ENCODE assay signal across 27 cellular contexts in genomic region chr3:50480471-50480870, GRCh38. TPM values are rescaled to one million over a fixed set of nuclear protein-coding genes. Genes with fewer than 3 reads are reported as not detected.
"Had no signal": no experiment of that assay in that cellular context is flagged by ENCODE, and none has a peak within 500 bp of the region (broad histone marks: within the 10 kb centered on the region; RNA-seq: fewer than 3 reads in every experiment).

No MANE protein-coding gene starts in this region.

- H3K27me3 Mint-ChIP-seq: activated naive CD8-positive, alpha-beta T cell treated with anti-CD3 and anti-CD28 coated beads, Interleukin-2, amount 50 U/mL, for 24 hours; type B pancreatic cell had no signal

- FAIRE-seq: kidney had no signal

- H3K27me3 ChIP-seq: heart right ventricle, vagina had no signal

- H3K4me2 ChIP-seq: smooth muscle cell had no signal

- H3K4me3 ChIP-seq: heart right ventricle, lower lobe of right lung, smooth muscle cell, thoracic aorta, vagina had no signal

- H3K27ac ChIP-seq: epithelial cell of prostate, heart right ventricle, lower lobe of right lung, thoracic aorta, vagina, VCaP had no signal

- H3K9me3 Mint-ChIP-seq: activated naive CD4-positive, alpha-beta T cell treated with anti-CD3 and anti-CD28 coated beads, Interleukin-2, amount 10 ng/mL, durations not matched to agents 7 days and 5 days; activated naive CD8-positive, alpha-beta T cell treated with anti-CD3 and anti-CD28 coated beads, Interleukin-2, amount 50 U/mL, for 24 hours; activated T-cell treated with anti-CD3 and anti-CD28 coated beads, Interleukin-2, amount 50 U/mL, for 4 hours; natural killer cell; T-helper 2 cell treated with Interferon-gamma antibody and Interleukin-4, amounts not matched to agents 5 μg/mL and 100 μg/mL, for 36 hours had no signal

- DNase-seq: activated CD4-positive, alpha-beta T cell treated with anti-CD3 and anti-CD28 coated beads, Interleukin-2, amount 50 U/mL, for 1 hour; activated CD8-positive, alpha-beta memory T cell treated with anti-CD3 and anti-CD28 coated beads for 24 hours; activated CD8-positive, alpha-beta memory T cell treated with anti-CD3 and anti-CD28 coated beads, Interleukin-2, amount 50 U/mL, for 4 hours; activated effector memory CD4-positive, alpha-beta T cell treated with Interleukin-2 at 50 U/mL for 16 hours; activated naive CD4-positive, alpha-beta T cell treated with anti-CD3 and anti-CD28 coated beads, Interleukin-2, amount 10 ng/mL, durations not matched to agents 7 days and 5 days; activated naive CD8-positive, alpha-beta T cell treated with anti-CD3 and anti-CD28 coated beads, Interleukin-2, amount 50 U/mL, for 24 hours; activated T-cell treated with anti-CD3 and anti-CD28 coated beads, Interleukin-2, amount 50 U/mL, for 4 hours; cortex of kidney; heart right ventricle; kidney; lower lobe of right lung; mesendoderm; natural killer cell; stimulated activated CD4-positive, alpha-beta T cell treated with anti-CD3 and anti-CD28 coated beads, Interleukin-15, amount 100 ng/mL, for 24 hours; stimulated activated naive CD4-positive, alpha-beta T cell treated with Interleukin-2 at 50 U/mL for 16 hours had no signal

- H3K4me3 Mint-ChIP-seq: activated naive CD4-positive, alpha-beta T cell treated with anti-CD3 and anti-CD28 coated beads, Interleukin-2, amount 10 ng/mL, durations not matched to agents 7 days and 5 days; activated naive CD8-positive, alpha-beta T cell treated with anti-CD3 and anti-CD28 coated beads, Interleukin-2, amount 50 U/mL, for 24 hours; activated T-cell treated with anti-CD3 and anti-CD28 coated beads, Interleukin-2, amount 50 U/mL, for 4 hours; T-helper 2 cell treated with Interferon-gamma antibody and Interleukin-4, amounts not matched to agents 5 μg/mL and 100 μg/mL, for 36 hours; type B pancreatic cell had no signal

- H3K36me3 Mint-ChIP-seq: activated naive CD4-positive, alpha-beta T cell treated with anti-CD3 and anti-CD28 coated beads, Interleukin-2, amount 10 ng/mL, durations not matched to agents 7 days and 5 days; natural killer cell; type B pancreatic cell had no signal

- H3K36me3 ChIP-seq: heart right ventricle, thoracic aorta, vagina had no signal

- ATAC-seq: activated CD4-positive, CD25-positive, alpha-beta regulatory T cell treated with anti-CD3 and anti-CD28 coated beads, Interleukin-2, amount 50 U/mL, for 24 hours; activated naive CD8-positive, alpha-beta T cell treated with anti-CD3 and anti-CD28 coated beads, Interleukin-2, amount 50 U/mL, for 24 hours; activated T-cell treated with anti-CD3 and anti-CD28 coated beads, Interleukin-2, amount 50 U/mL, for 4 hours; heart right ventricle; left lobe of liver; lower lobe of right lung; sciatic nerve had no signal

- H3K4me1 ChIP-seq: vagina had no signal

- H3K9me3 ChIP-seq: heart right ventricle, lower lobe of right lung, thoracic aorta, vagina had no signal

- H3K27ac Mint-ChIP-seq: activated naive CD4-positive, alpha-beta T cell treated with anti-CD3 and anti-CD28 coated beads, Interleukin-2, amount 10 ng/mL, durations not matched to agents 7 days and 5 days; activated naive CD8-positive, alpha-beta T cell treated with anti-CD3 and anti-CD28 coated beads, Interleukin-2, amount 50 U/mL, for 24 hours; T-helper 2 cell treated with Interferon-gamma antibody and Interleukin-4, amounts not matched to agents 5 μg/mL and 100 μg/mL, for 36 hours; type B pancreatic cell had no signal

RNA-seq across cellular contexts. Expression of gene CACNA2D2, which starts 23.0 kb away (rescaled TPM):
- total RNA-seq: fibroblast of villous mesenchyme, osteoblast had no signal
